ENCODE assay signal across 1 cellular context in the genomic region with DNA sequence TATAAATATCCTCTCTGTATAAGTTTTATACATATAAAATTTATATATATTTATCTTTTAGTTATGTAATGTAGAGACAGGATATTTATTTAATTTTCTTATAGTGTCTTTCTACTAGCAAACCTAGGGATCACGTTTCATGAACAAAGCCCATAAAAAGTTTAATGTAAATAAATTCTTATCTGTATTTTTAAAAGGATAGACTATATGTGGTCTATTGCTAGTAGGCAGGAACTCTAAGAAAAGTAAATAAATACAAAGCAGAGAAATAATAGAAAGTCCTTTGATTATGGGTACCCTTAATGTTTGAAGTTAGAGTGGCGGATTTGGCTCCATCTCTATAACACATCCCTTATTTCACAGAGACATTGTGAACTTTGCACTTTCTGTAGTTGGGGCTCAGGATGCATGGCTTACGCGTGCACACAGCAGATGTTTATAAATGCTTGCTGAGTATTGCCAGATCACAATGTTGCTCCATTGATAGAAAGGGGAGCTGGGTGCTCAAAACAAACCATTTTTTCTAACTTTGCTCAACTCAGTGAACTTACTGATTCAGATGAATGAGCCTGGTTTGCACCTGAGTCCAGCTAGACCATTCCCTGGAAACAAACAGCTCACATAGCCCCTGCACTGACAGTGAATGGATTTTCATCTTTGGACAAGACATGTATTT.
TF ChIP-seq lines count a peak whose summit lies in the region.

No MANE protein-coding gene starts in this region.

TF ChIP-seq in HCT116, 20 proteins besides CTCF, POLR2A, EP300 and RAD21 (continued from another document):
- TF ChIP-seq SIN3A (IDR thresholded peaks at IDR 0.05; ENCODE audit: low read depth) (no peak), FOSL1 (IDR thresholded peaks at IDR 0.05; ENCODE audit: low read depth) (no peak), EGR1 (IDR thresholded peaks at IDR 0.05; ENCODE audit: low read depth) (no peak), EZH2 (IDR thresholded peaks at IDR 0.05) (no peak), SP1 (IDR thresholded peaks at IDR 0.05; ENCODE audit: low read depth) (no peak)
